ENCODE assay signal across 8 cellular contexts in the genomic region with DNA sequence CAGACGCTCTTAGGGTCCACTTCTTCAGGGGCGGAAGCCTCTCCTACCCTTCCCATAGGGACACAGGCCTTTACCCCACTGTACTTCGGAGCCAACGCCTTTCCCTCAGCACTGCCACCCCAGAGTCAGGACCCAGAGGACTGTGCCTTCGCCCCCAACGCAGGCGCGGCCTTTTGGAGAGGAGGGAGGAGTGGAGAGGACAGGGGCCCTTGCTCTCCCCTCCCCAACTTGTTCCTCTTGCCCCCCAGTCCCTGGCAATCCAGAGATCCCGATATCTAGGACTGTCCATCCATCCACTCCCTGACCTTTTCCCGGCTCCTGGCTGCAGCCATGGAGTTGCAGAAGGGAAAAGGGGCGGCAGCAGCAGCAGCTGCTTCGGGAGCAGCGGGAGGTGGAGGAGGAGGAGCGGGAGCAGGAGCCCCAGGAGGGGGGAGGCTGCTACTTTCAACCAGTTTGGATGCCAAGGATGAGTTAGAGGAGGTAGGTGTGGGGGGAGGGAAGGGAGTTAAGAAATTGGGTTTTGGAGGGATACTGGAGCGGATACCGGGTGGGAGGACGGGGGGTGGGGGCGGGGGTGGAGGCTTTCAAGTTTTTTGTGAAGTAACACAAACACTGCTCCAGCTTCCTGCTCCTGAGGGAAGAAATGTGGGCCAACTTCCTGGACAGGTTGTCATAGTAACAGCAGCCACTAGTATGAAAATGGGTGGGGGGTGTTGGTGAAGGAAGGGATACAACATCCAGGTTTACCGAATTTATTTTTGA. TPM values are rescaled to one million over a fixed set of nuclear protein-coding genes. Genes with fewer than 3 reads are reported as not detected.
DNase-seq lines count a peak whose midpoint lies in the region; ATAC-seq and TF ChIP-seq lines count a peak whose summit lies in the region.

No MANE protein-coding gene starts in this region.

- intact Hi-C loops in activated CD4-positive, alpha-beta T cell treated with anti-CD3 and anti-CD28 coated beads, Interleukin-2, amount 10 ng/mL, durations not matched to agents 24 days and 14 days (cut with micrococcal nuclease), result loop anchor here (5.0 kb wide), 1 partner anchor 264 kb away; a partner anchor contains a TSS

- H3K36me3 Mint-ChIP-seq in activated CD4-positive, alpha-beta T cell treated with anti-CD3 and anti-CD28 coated beads, Interleukin-2, amount 10 ng/mL, durations not matched to agents 24 days and 14 days (ENCODE audit: low read depth), result peaks cover 19% of the 10 kb centered on the region

- H3K36me3 ChIP-seq in mesodermal cell (ENCODE audit: control insufficient read depth, insufficient read depth, low read length), result peaks cover 17% of the 10 kb centered on the region

- peak overlapping the region; percentile 88 for H3K27ac ChIP-seq in mesodermal cell (ENCODE audit: low read depth, low read length, severe bottlenecking)

- no peak for ATAC-seq in HG02759 (IDR thresholded peaks at IDR 0.05; ENCODE audit: unreplicated experiment)

- WGBS in mesodermal cell (ENCODE audit: insufficient coverage in 2 of 2), 2 experiments, result 0% methylated on average over 4 of the region's 19 CpGs; no CpG with 5 or more reads in 1 of the 2 experiments

- H3K9me3 ChIP-seq in mesodermal cell (ENCODE audit: control insufficient read depth, low read length), result no peaks in the 10 kb centered on the region

- no peak for TF ChIP-seq CTCF in GM12865 (IDR thresholded peaks at IDR 0.05; ENCODE audit: insufficient read depth, low read depth, low read length, missing control alignments)

- H3K27ac Mint-ChIP-seq in activated CD4-positive, alpha-beta T cell treated with anti-CD3 and anti-CD28 coated beads, Interleukin-2, amount 10 ng/mL, durations not matched to agents 24 days and 14 days, result peak overlapping the region; percentile 97

- peaks cover 10% of the 10 kb centered on the region for H3K4me1 ChIP-seq in mesodermal cell (ENCODE audit: control insufficient read depth, insufficient read depth, low read length, poor library complexity, severe bottlenecking)

- peak overlapping the region; percentile 96 for H3K4me3 Mint-ChIP-seq in activated CD4-positive, alpha-beta T cell treated with anti-CD3 and anti-CD28 coated beads, Interleukin-2, amount 10 ng/mL, durations not matched to agents 24 days and 14 days

- H3K27me3 Mint-ChIP-seq in activated CD4-positive, alpha-beta T cell treated with anti-CD3 and anti-CD28 coated beads, Interleukin-2, amount 10 ng/mL, durations not matched to agents 24 days and 14 days, result no peaks in the 10 kb centered on the region

- H3K9me3 Mint-ChIP-seq in activated CD4-positive, alpha-beta T cell treated with anti-CD3 and anti-CD28 coated beads, Interleukin-2, amount 10 ng/mL, durations not matched to agents 24 days and 14 days, result no peaks in the 10 kb centered on the region

- H3K4me3 ChIP-seq in GM12865 (ENCODE audit: low read depth, low read length), result peak overlapping the region; percentile 97
- peak overlapping the region; percentile 67 for H3K4me3 ChIP-seq in mesodermal cell (ENCODE audit: extremely low read depth, insufficient read depth, low read length, poor library complexity, severe bottlenecking)

- H3K4me1 Mint-ChIP-seq in activated CD4-positive, alpha-beta T cell treated with anti-CD3 and anti-CD28 coated beads, Interleukin-2, amount 10 ng/mL, durations not matched to agents 24 days and 14 days, result peaks cover 31% of the 10 kb centered on the region

- DNase-seq in GM12865 (ENCODE audit: low read depth), result peak; percentile 46
- peak; percentile 72 for DNase-seq in NCI-H146 (lab: John Stamatoyannopoulos, UW)
- DNase-seq in activated CD4-positive, alpha-beta T cell treated with anti-CD3 and anti-CD28 coated beads, Interleukin-2, amount 10 ng/mL, durations not matched to agents 24 days and 14 days, result peak; percentile 79
- DNase-seq in effector CD8-positive, alpha-beta T cell (lab: John Stamatoyannopoulos, UW), result peak; percentile 30
- DNase-seq in stimulated activated CD8-positive, alpha-beta memory T cell treated with anti-CD3 and anti-CD28 coated beads, Interleukin-4, amount 100 ng/mL, for 48 hours, result peak; percentile 56
- DNase-seq in NCI-H1048 (lab: John Stamatoyannopoulos, UW), result no peak

RNA-seq across cellular contexts. Expression of a gene that starts 0.6 kb away (rescaled TPM):
- total RNA-seq in activated CD4-positive, alpha-beta T cell treated with anti-CD3 and anti-CD28 coated beads, Interleukin-2, amount 10 ng/mL, durations not matched to agents 24 days and 14 days, result 63.1 and 64.8 TPM in 2 replicates
- 56.7 TPM for polyA plus RNA-seq in mesodermal cell (2013, experiment 1 of 2)
- 50.1 TPM for polyA plus RNA-seq in mesodermal cell (2013, experiment 2 of 2)

RNA-seq across cellular contexts. Expression of a gene that starts 46.7 kb away (rescaled TPM):
- 10.0 and 10.3 TPM in 2 replicates for total RNA-seq in activated CD4-positive, alpha-beta T cell treated with anti-CD3 and anti-CD28 coated beads, Interleukin-2, amount 10 ng/mL, durations not matched to agents 24 days and 14 days
- 38.5 TPM for polyA plus RNA-seq in mesodermal cell (2013, experiment 1 of 2)
- 29.9 TPM for polyA plus RNA-seq in mesodermal cell (2013, experiment 2 of 2)

RNA-seq across cellular contexts. Expression of a gene that starts 50.0 kb away (rescaled TPM):
- 0.05 and 0.09 TPM in 2 replicates for total RNA-seq in activated CD4-positive, alpha-beta T cell treated with anti-CD3 and anti-CD28 coated beads, Interleukin-2, amount 10 ng/mL, durations not matched to agents 24 days and 14 days
- 7.4 TPM for polyA plus RNA-seq in mesodermal cell (2013, experiment 1 of 2)
- 5.7 TPM for polyA plus RNA-seq in mesodermal cell (2013, experiment 2 of 2)

RNA-seq across cellular contexts. Expression of a gene that starts 57.7 kb away (rescaled TPM):
- 377 and 390 TPM in 2 replicates for total RNA-seq in activated CD4-positive, alpha-beta T cell treated with anti-CD3 and anti-CD28 coated beads, Interleukin-2, amount 10 ng/mL, durations not matched to agents 24 days and 14 days
- 369 TPM for polyA plus RNA-seq in mesodermal cell (2013, experiment 1 of 2)
- polyA plus RNA-seq in mesodermal cell (2013, experiment 2 of 2), result 367 TPM
